8 cellular contexts compared by ENCODE assay signal in genomic region chr6:44219053-44219814, GRCh38. TPM values are rescaled to one million over a fixed set of nuclear protein-coding genes. Genes with fewer than 3 reads are reported as not detected.
DNase-seq lines count a peak whose midpoint lies in the region; ATAC-seq and TF ChIP-seq lines count a peak whose summit lies in the region.

No MANE protein-coding gene starts in this region.

- in situ Hi-C loops in transverse colon (cut with MboI; ENCODE audit: low pct_ligation_motif_present in 1 of 4, low pct_unique_long_range_greater_than_20kb in 1 of 4, low sequenced_read_pairs in 3 of 4): no loop called here

- peaks cover 4% of the 10 kb centered on the region for H3K27me3 ChIP-seq in transverse colon

- TF ChIP-seq CTCF in epithelial cell of proximal tubule (conservative IDR thresholded peaks at IDR 0.05; ENCODE audit: low read depth, low read length) (no peak), mesothelial cell of epicardium (IDR thresholded peaks at IDR 0.05; ENCODE audit: unreplicated experiment) (no peak), transverse colon (IDR thresholded peaks at IDR 0.05) (no peak)

- no peak overlapping the region for H3K27ac Mint-ChIP-seq in T-cell
- H3K27ac Mint-ChIP-seq in mesothelial cell of epicardium: peak overlapping the region; percentile 64

- peak; percentile 37 for ATAC-seq in GM21447 (IDR thresholded peaks at IDR 0.05; ENCODE audit: unreplicated experiment)
- ATAC-seq in T-cell (replicated peaks in 1 of 4): no peak

- H3K4me3 Mint-ChIP-seq in T-cell: peak overlapping the region in 2 of 3 donors; percentile 31 to 60
- peak overlapping the region; percentile 68 for H3K4me3 Mint-ChIP-seq in mesothelial cell of epicardium

- POLR2A ChIA-PET in T-cell (lab: Charles Lee): no interaction called here

- H3K4me1 Mint-ChIP-seq in T-cell: peaks cover 18 to 37% (median 23%) of the 10 kb centered on the region in 3 donors
- H3K4me1 Mint-ChIP-seq in mesothelial cell of epicardium: peaks cover 30% of the 10 kb centered on the region

- peaks cover 0 to 17% of the 10 kb centered on the region in 2 donors for H3K27me3 Mint-ChIP-seq in T-cell
- peaks cover 23% of the 10 kb centered on the region for H3K27me3 Mint-ChIP-seq in mesothelial cell of epicardium (ENCODE audit: low read depth)

- no peaks in the 10 kb centered on the region for H3K36me3 ChIP-seq in transverse colon

- DNase-seq in NCI-H345 (lab: John Stamatoyannopoulos, UW) (peak; percentile 48), NCI-H345 treated with DMSO at 0.1 percent for 48 hours (lab: John Stamatoyannopoulos, UW; ENCODE audit: unreplicated experiment) (no peak), T-cell (peak in 1 of 34 experiments; percentile 27), epithelial cell of proximal tubule (ENCODE audit: low read depth) (no peak), mesothelial cell of epicardium (ENCODE audit: low spot score in 2 of 2, unreplicated experiment in 2 of 2) (peak; percentile 42 to 63), transverse colon (peak; percentile 85)

- H3K4me1 ChIP-seq in transverse colon: peaks cover 24 to 77% (median 63%) of the 10 kb centered on the region in 4 donors

- H3K9me3 Mint-ChIP-seq in T-cell (no peaks in the 10 kb centered on the region), mesothelial cell of epicardium (no peaks in the 10 kb centered on the region)

- peak overlapping the region; percentile 85 to 94 (median 86) for H3K27ac ChIP-seq in transverse colon

- intact Hi-C loops in transverse colon (cut with DNase I; ENCODE audit: low total_unique reads): no loop called here

- no peaks in the 10 kb centered on the region for H3K36me3 Mint-ChIP-seq in T-cell
- no peaks in the 10 kb centered on the region for H3K36me3 Mint-ChIP-seq in mesothelial cell of epicardium

- TF ChIP-seq RAD21 in Ishikawa (IDR thresholded peaks at IDR 0.05; ENCODE audit: low read depth): no peak

- peak; percentile 52 for TF ChIP-seq POLR2A in transverse colon (IDR thresholded peaks at IDR 0.05)

- CTCF ChIA-PET in T-cell (lab: Charles Lee): no interaction called here

- H3K4me3 ChIP-seq in epithelial cell of proximal tubule (ENCODE audit: low read depth, low read length): peak overlapping the region; percentile 72
- H3K4me3 ChIP-seq in transverse colon: peak overlapping the region; percentile 38 to 61 (median 42)

- 2 to 7% methylated on average over 3 to 44 of the region's 45 CpGs for WGBS in transverse colon (ENCODE audit: low coverage in 1 of 2), 2 donors

- H3K9me3 ChIP-seq in transverse colon: no peaks in the 10 kb centered on the region

- TF ChIP-seq EP300 in Ishikawa (IDR thresholded peaks at IDR 0.05; ENCODE audit: borderline replicate concordance) (peak; percentile 79), transverse colon (IDR thresholded peaks at IDR 0.05; ENCODE audit: low read depth) (no peak)

TF ChIP-seq in Ishikawa, 13 proteins besides CTCF, POLR2A, EP300 and RAD21:
- peak; percentile 90 for TF ChIP-seq TCF12 (IDR thresholded peaks at IDR 0.05; ENCODE audit: low read depth)
- TF ChIP-seq FOXM1 (IDR thresholded peaks at IDR 0.05; ENCODE audit: borderline replicate concordance, low read depth): no peak
- TF ChIP-seq CEBPB (IDR thresholded peaks at IDR 0.05): no peak
- TF ChIP-seq YY1 (IDR thresholded peaks at IDR 0.05; ENCODE audit: low read depth): no peak
- TF ChIP-seq TEAD4 (IDR thresholded peaks at IDR 0.05): peak; percentile 49; the same call in 1 of the 2 replicates
- TF ChIP-seq NFIC (IDR thresholded peaks at IDR 0.05): peak; percentile 76
- TF ChIP-seq EGR1 (IDR thresholded peaks at IDR 0.05): no peak
- TF ChIP-seq USF1 (IDR thresholded peaks at IDR 0.05): no peak
- TF ChIP-seq REST (IDR thresholded peaks at IDR 0.05; ENCODE audit: low read depth): no peak
- peak; percentile 62 for TF ChIP-seq ZBTB7A (IDR thresholded peaks at IDR 0.05; ENCODE audit: low read depth)
- TF ChIP-seq TAF1 (IDR thresholded peaks at IDR 0.05; ENCODE audit: low read depth): no peak
- no peak for TF ChIP-seq CREB1 (IDR thresholded peaks at IDR 0.05; ENCODE audit: low read depth)
- TF ChIP-seq MAX (IDR thresholded peaks at IDR 0.05): peak; percentile 80

RNA-seq across cellular contexts. Expression of gene MYMX, which starts 2.5 kb away (rescaled TPM):
- not detected for total RNA-seq in T-cell
- total RNA-seq in epithelial cell of proximal tubule: not detected in 2 replicates
- not detected in 3 replicates for total RNA-seq in mesothelial cell of epicardium
- under 1 TPM in 1 of 4 donors, not detected in 3; 0.95 TPM for total RNA-seq in transverse colon

RNA-seq across cellular contexts. Expression of gene SLC29A1, which starts 4.2 kb away (rescaled TPM):
- 1 to 10 TPM; 1.3 to 8.0 (median 3.4) TPM for total RNA-seq in T-cell
- 47.6 and 78.6 TPM in 2 replicates for total RNA-seq in epithelial cell of proximal tubule
- total RNA-seq in mesothelial cell of epicardium: 13.2 to 13.9 TPM (median 13.9 TPM) in 3 replicates
- 10 to 100 TPM; 25.1 to 45.2 (median 35.6) TPM for total RNA-seq in transverse colon

RNA-seq across cellular contexts. Expression of gene HSP90AB1, which starts 27.7 kb away (rescaled TPM):
- total RNA-seq in T-cell (100 to 1,000 TPM; 394 to 454 (median 404) TPM), epithelial cell of proximal tubule (1,541 and 1,680 TPM in 2 replicates), mesothelial cell of epicardium (992 to 1,038 TPM (median 1,015 TPM) in 3 replicates), transverse colon (100 to 1,000 TPM; 105 to 371 (median 242) TPM)

RNA-seq across cellular contexts. Expression of gene SLC35B2, which starts 38.1 kb away (rescaled TPM):
- 10 to 100 TPM; 14.6 to 21.8 (median 20.3) TPM for total RNA-seq in T-cell
- total RNA-seq in epithelial cell of proximal tubule: 70.9 and 76.8 TPM in 2 replicates
- total RNA-seq in mesothelial cell of epicardium: 33.4 to 38.2 TPM (median 37.1 TPM) in 3 replicates
- 10 to 100 TPM in 3 of 4 donors, 1 to 10 TPM in 1; 9.0 to 36.4 (median 22.5) TPM for total RNA-seq in transverse colon

RNA-seq across cellular contexts. Expression of gene NFKBIE, which starts 46.1 kb away (rescaled TPM):
- total RNA-seq in T-cell (10 to 100 TPM in 4 of 5 donors, 1 to 10 TPM in 1; 9.9 to 35.0 (median 13.6) TPM), epithelial cell of proximal tubule (61.6 and 131 TPM in 2 replicates), mesothelial cell of epicardium (8.9 to 9.7 TPM (median 9.2 TPM) in 3 replicates), transverse colon (10 to 100 TPM in 3 of 4 donors, 1 to 10 TPM in 1; 2.6 to 67.3 (median 19.0) TPM)

Comparison
In these comparisons a context has a peak if more than half of its experiments do, and no peak if none do; other contexts are left out.
1. DNase-seq: peak in NCI-H345 (single experiment), mesothelial cell of epicardium (2 of 2) and transverse colon (single experiment); none in NCI-H345 treated with DMSO at 0.1 percent for 48 hours (single experiment) and epithelial cell of proximal tubule (single experiment).